Comparison of ENCODE assay signal across 10 cellular contexts in the genomic region with DNA sequence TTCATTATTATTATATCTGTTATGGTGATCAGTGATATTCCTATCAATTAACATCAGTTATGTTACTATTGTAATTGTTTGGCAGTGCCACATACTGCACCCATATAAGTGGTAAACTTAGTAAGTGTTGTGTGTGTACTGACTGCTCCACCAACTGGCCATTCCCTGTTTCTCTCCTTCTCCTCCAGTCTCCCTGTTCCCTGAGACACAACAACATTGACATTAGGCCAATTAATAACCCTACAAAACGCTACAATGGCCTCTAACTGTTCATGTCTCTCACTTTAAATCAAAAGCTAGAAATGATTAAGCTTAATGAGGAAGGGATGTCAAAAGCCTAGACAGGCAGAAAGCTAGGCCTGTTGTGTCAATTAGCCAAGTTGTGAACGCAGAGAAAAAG. TPM values are rescaled to one million over a fixed set of nuclear protein-coding genes. Genes with fewer than 3 reads are reported as not detected.
DNase-seq lines count a peak whose midpoint lies in the region; ATAC-seq and TF ChIP-seq lines count a peak whose summit lies in the region.
"Had no signal": no experiment of that assay in that cellular context is flagged by ENCODE, and none has a peak within 500 bp of the region (broad histone marks: within the 10 kb centered on the region; RNA-seq: fewer than 3 reads in every experiment).

No MANE protein-coding gene starts in this region.

- in situ Hi-C loops in G401 (cut with HindIII; ENCODE audit: low sequenced_read_pairs): no loop called here

- no peak overlapping the region for H3K4me3 ChIP-seq in stomach

- TF ChIP-seq CTCF in RWPE1 (conservative IDR thresholded peaks at IDR 0.05; ENCODE audit: low read depth): peak; percentile 20; the same call in 1 of the 2 replicates
- peak; percentile 46 for TF ChIP-seq CTCF in osteocyte (IDR thresholded peaks at IDR 0.05)
- peak in 2 of 7 experiments; percentile 26 to 42 for TF ChIP-seq CTCF in stomach (IDR thresholded peaks at IDR 0.05)

- H3K36me3 Mint-ChIP-seq in osteocyte (ENCODE audit: unreplicated experiment): no peaks in the 10 kb centered on the region

- peaks cover 0 to 7% (median 3%) of the 10 kb centered on the region in 4 donors for H3K4me1 ChIP-seq in stomach
- H3K4me1 ChIP-seq: parathyroid adenoma had no signal

- no peaks in the 10 kb centered on the region for H3K27me3 ChIP-seq in stomach

- H3K27ac ChIP-seq in RWPE1 (no peak overlapping the region), stomach (no peak overlapping the region)
- H3K27ac ChIP-seq: parathyroid adenoma had no signal

- DNase-seq in G401 (ENCODE audit: low spot score) (peak; percentile 22), RWPE1 (ENCODE audit: low spot score) (no peak), fibroblast of peridontal ligament (ENCODE audit: extremely low read depth) (peak; percentile 64), osteocyte (ENCODE audit: extremely low spot score, unreplicated experiment) (no peak), NCI-H226 (no peak), stomach (no peak)
- DNase-seq: stimulated activated naive CD4-positive, alpha-beta T cell had no signal

- no peaks in the 10 kb centered on the region for H3K4me1 Mint-ChIP-seq in osteocyte (ENCODE audit: unreplicated experiment)

- H3K9me3 ChIP-seq in stomach: no peaks in the 10 kb centered on the region

- no peak overlapping the region for H3K27ac Mint-ChIP-seq in osteocyte (ENCODE audit: unreplicated experiment)

- no peak for TF ChIP-seq POLR2A in stomach (IDR thresholded peaks at IDR 0.05)

- CTCF ChIA-PET in RWPE1 (lab: Yijun Ruan, JAX): interaction anchor here (0.9 kb wide), 1 partner anchor 68 kb away, joined by 4 read pairs; no protein-coding TSS in a partner anchor

- no peak for TF ChIP-seq EP300 in stomach (IDR thresholded peaks at IDR 0.05)

- H3K9me3 Mint-ChIP-seq in osteocyte (ENCODE audit: unreplicated experiment): no peaks in the 10 kb centered on the region

- POLR2A ChIA-PET in RWPE1 (lab: Yijun Ruan, JAX; ENCODE audit: low non-redundant PET): no interaction called here

- intact Hi-C loops in stomach (cut with DNase I; ENCODE audit: low total_unique reads): loop anchor here (10.0 kb wide), 1 partner anchor 337 kb away; no protein-coding TSS in a partner anchor

- ATAC-seq in GM18909 (IDR thresholded peaks at IDR 0.05; ENCODE audit: poor library complexity, unreplicated experiment) (no peak), GM19324 (IDR thresholded peaks at IDR 0.05; ENCODE audit: low FRiP score, unreplicated experiment) (no peak)

- no peak overlapping the region for H3K4me3 Mint-ChIP-seq in osteocyte (ENCODE audit: unreplicated experiment)

- no peaks in the 10 kb centered on the region for H3K36me3 ChIP-seq in stomach

- WGBS in stomach, 5 donors: 45 to 57% (median 47%) methylated on average over 2 of the region's 2 CpGs

- no peaks in the 10 kb centered on the region for H3K27me3 Mint-ChIP-seq in osteocyte (ENCODE audit: unreplicated experiment)

RNA-seq across cellular contexts. Expression of a gene that starts 6.6 kb away (rescaled TPM):
- 83.5 and 115 TPM in 2 replicates for total RNA-seq in G401 (2014; rRNA removed; shearing (Covaris generic))
- total RNA-seq in osteocyte (117 and 118 TPM in 2 replicates), stomach (10 to 100 TPM; 26.4 to 97.9 (median 61.3) TPM)
- 10 to 100 TPM; 22.2 to 28.0 (median 26.9) TPM for polyA plus RNA-seq in stomach

Comparison
In these comparisons a context has a peak if more than half of its experiments do, and no peak if none do; other contexts are left out.
1. DNase-seq: peak in G401 (single experiment) and fibroblast of peridontal ligament (single experiment); none in RWPE1 (single experiment), osteocyte (single experiment), NCI-H226 (single experiment) and stomach (single experiment).